10 cellular contexts compared by ENCODE assay signal in the genomic region with DNA sequence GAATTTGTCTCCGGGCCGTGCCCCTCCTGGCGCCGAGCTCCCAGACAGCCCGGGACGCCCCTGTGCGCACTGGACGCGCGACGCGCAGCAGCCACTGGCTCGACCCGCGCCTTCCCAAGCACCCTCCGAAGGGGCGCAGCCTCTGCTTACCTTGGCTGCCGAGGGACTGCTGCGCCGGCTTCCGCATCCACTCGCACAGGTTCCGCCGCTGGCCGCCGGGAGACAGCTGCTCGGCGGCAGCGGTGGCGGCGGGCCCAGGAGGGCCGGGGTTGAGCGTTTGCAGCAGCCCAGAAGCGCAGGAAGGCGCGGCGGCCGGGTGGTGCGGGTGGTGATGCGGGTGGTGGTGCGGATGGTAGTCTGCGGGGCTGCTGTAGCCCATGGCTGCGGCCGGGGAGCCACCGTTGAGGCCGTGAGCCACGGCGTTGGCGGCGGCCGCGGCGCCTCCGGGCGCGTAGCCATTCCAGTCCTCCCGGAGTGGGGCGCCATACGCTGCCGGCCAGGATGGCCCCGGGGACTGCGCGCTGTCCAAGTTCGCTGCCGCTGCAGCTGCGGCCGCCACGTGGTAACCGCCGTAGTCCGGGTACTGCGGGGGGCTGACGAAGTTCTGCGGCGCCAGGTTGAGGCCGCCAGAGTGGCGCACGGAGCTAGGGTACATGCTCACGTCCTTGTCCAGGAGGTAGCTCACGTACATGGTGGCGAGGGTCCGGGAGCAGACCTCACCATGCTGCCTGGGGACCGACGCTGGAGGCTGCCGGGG. TPM values are rescaled to one million over a fixed set of nuclear protein-coding genes. Genes with fewer than 3 reads are reported as not detected.
DNase-seq lines count a peak whose midpoint lies in the region; ATAC-seq and TF ChIP-seq lines count a peak whose summit lies in the region.
"Had no signal": no experiment of that assay in that cellular context is flagged by ENCODE, and none has a peak within 500 bp of the region (broad histone marks: within the 10 kb centered on the region; RNA-seq: fewer than 3 reads in every experiment).

No MANE protein-coding gene starts in this region.

- TF ChIP-seq CTCF in GM13976 (IDR thresholded peaks at IDR 0.05; ENCODE audit: borderline replicate concordance, control extremely low read depth, extremely low read depth, insufficient read depth, missing control alignments) (no peak), ovary (IDR thresholded peaks at IDR 0.05) (no peak), left lung (IDR thresholded peaks at IDR 0.05) (no peak), lower lobe of right lung (IDR thresholded peaks at IDR 0.05) (no peak)

- H3K9me3 ChIP-seq in ovary (no peaks in the 10 kb centered on the region), left lung (no peaks in the 10 kb centered on the region), lower lobe of right lung (no peaks in the 10 kb centered on the region)

- intact Hi-C loops in ovary (cut with DNase I) (no loop called here), left lung (cut with DNase I) (no loop called here), lower lobe of right lung (cut with DNase I) (no loop called here)

- H3K36me3 ChIP-seq in ovary (no peaks in the 10 kb centered on the region), left lung (no peaks in the 10 kb centered on the region), lower lobe of right lung (no peaks in the 10 kb centered on the region)

- ATAC-seq in left lung (no peak), HG02852 (IDR thresholded peaks at IDR 0.05; ENCODE audit: unreplicated experiment) (no peak), lower lobe of right lung (no peak), GM21737 (IDR thresholded peaks at IDR 0.05; ENCODE audit: unreplicated experiment) (no peak)

- no peak for TF ChIP-seq EP300 in ovary (IDR thresholded peaks at IDR 0.05)

- 0 to 1% (median 1%) methylated on average over 41 to 85 of the region's 85 CpGs for WGBS in ovary, 3 donors

- no peak overlapping the region for H3K27ac ChIP-seq in ovary
- no peak overlapping the region for H3K27ac ChIP-seq in left lung
- no peak overlapping the region for H3K27ac ChIP-seq in lower lobe of right lung

- in situ Hi-C loops in GM13976 (cut with MboI; ENCODE audit: low sequenced_read_pairs, unreplicated experiment) = loop anchor here (25.0 kb wide), 1 partner anchor 1006 kb away; no protein-coding TSS in a partner anchor

- TF ChIP-seq POLR2A in ovary (IDR thresholded peaks at IDR 0.05) = no peak

- H3K4me1 ChIP-seq in ovary (ENCODE audit: insufficient read depth) (no peaks in the 10 kb centered on the region), left lung (peaks cover 0 to 26% of the 10 kb centered on the region in 2 donors), lower lobe of right lung (peaks cover 22% of the 10 kb centered on the region)

- DNase-seq in GM13976 (ENCODE audit: low spot score) = peak; percentile 41
- DNase-seq in NCI-H128 (lab: John Stamatoyannopoulos, UW; ENCODE audit: unreplicated experiment) = peak; percentile 23
- DNase-seq in ecto neural progenitor cell (ENCODE audit: low spot score) = peak; percentile 69
- no peak for DNase-seq in ovary
- DNase-seq in left lung = no peak
- DNase-seq in lower lobe of right lung = no peak
- DNase-seq: activated CD4-positive, alpha-beta memory T cell treated with anti-CD3 and anti-CD28 coated beads, Interleukin-2, amount 10 ng/mL, durations not matched to agents 7 days and 5 days had no signal

- no peaks in the 10 kb centered on the region for H3K27me3 ChIP-seq in ovary
- H3K27me3 ChIP-seq in left lung = peaks cover 97 to 100% of the 10 kb centered on the region in 2 donors
- H3K27me3 ChIP-seq in lower lobe of right lung (ENCODE audit: low read depth) = peaks cover 100% of the 10 kb centered on the region

- peak overlapping the region; percentile 34 for H3K4me3 ChIP-seq in ovary
- H3K4me3 ChIP-seq in left lung = no peak overlapping the region
- no peak overlapping the region for H3K4me3 ChIP-seq in lower lobe of right lung

RNA-seq across cellular contexts. Expression of a gene that starts 0.6 kb away (rescaled TPM):
- total RNA-seq in ovary = under 1 TPM in 2 of 7 donors, not detected in 5; 0.12 to 0.26 TPM
- under 1 TPM in 1 of 2 donors, not detected in 1; 0.02 TPM for polyA plus RNA-seq in ovary
- not detected for total RNA-seq in left lung
- total RNA-seq in lower lobe of right lung = not detected
- total RNA-seq: activated CD4-positive, alpha-beta memory T cell treated with anti-CD3 and anti-CD28 coated beads, Interleukin-2, amount 10 ng/mL, durations not matched to agents 7 days and 5 days had no signal

RNA-seq across cellular contexts. Expression of a gene that starts 20.0 kb away (rescaled TPM):
- total RNA-seq in ovary (not detected), left lung (not detected), lower lobe of right lung (not detected)
- not detected for polyA plus RNA-seq in ovary
- total RNA-seq: activated CD4-positive, alpha-beta memory T cell treated with anti-CD3 and anti-CD28 coated beads, Interleukin-2, amount 10 ng/mL, durations not matched to agents 7 days and 5 days had no signal

RNA-seq across cellular contexts. Expression of a gene that starts 48.7 kb away (rescaled TPM):
- total RNA-seq in ovary (not detected), left lung (not detected), lower lobe of right lung (not detected)
- not detected for polyA plus RNA-seq in ovary
- total RNA-seq: activated CD4-positive, alpha-beta memory T cell treated with anti-CD3 and anti-CD28 coated beads, Interleukin-2, amount 10 ng/mL, durations not matched to agents 7 days and 5 days; neural crest cell had no signal

Comparison
In these comparisons a context has a peak if more than half of its experiments do, and no peak if none do; other contexts are left out.
1. DNase-seq: peak in GM13976 (single experiment), NCI-H128 (single experiment) and ecto neural progenitor cell (single experiment); none in ovary (0 of 5), left lung (0 of 2) and lower lobe of right lung (single experiment).